ENCODE assay signal across 13 cellular contexts in the genomic region with DNA sequence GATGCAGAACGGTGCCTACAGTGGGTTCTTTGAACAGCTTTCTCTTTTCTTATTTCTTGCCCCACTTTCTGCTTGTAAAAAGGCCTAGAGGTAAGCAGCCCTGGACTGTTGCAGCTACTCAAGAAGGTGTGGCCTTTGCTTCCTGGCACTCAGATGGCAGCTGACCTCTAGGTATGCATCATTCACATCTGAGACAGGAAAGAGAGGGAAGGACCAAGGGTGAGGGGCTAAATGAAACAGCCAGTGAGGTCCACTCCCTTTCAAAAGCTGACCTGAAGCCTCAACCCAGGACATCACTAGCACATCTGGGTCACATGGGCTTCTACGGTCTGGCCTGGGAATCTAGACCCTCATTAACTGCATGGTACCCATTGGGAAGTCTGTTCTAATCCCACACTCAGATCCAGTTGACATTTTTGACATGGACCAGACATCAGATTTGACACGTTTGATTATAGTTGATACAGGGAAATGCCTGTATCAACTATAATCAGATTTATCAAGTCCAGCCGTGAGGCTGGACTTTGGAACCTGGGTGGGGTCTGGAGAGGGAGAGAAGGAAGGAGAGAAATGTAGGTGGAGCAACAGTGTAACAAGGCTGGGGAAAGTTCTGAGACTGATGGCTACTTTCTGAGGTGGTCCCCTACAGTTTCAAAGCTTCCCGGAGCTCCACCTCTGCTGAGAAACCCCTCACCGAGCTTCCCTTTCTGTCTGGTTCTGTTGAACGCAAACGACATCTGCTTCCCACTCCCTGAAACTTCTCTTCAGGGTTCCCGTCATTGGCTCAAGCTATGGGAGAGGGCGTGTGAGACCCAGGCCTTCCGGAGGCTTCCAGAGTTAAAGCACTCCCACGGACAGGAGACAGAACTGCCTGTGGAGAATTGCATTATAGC.
DNase-seq lines count a peak whose midpoint lies in the region; ATAC-seq and TF ChIP-seq lines count a peak whose summit lies in the region.
"Had no signal": no experiment of that assay in that cellular context is flagged by ENCODE, and none has a peak within 500 bp of the region (broad histone marks: within the 10 kb centered on the region; RNA-seq: fewer than 3 reads in every experiment).

No MANE protein-coding gene starts in this region.

- H3K4me1 ChIP-seq in heart left ventricle (peaks cover 0 to 44% (median 22%) of the 10 kb centered on the region in 12 donors), hepatocyte (ENCODE audit: insufficient read depth) (peaks cover 7% of the 10 kb centered on the region), uterus (peaks cover 0 to 6% of the 10 kb centered on the region in 2 donors), H9 (ENCODE audit: insufficient read depth, low read length) (no peaks in the 10 kb centered on the region), body of pancreas (no peaks in the 10 kb centered on the region)

- H3K27ac Mint-ChIP-seq in osteocyte (ENCODE audit: unreplicated experiment) (peak overlapping the region; percentile 93), H9 (peak overlapping the region in 1 of 3 experiments; percentile 70; a peak in 1 of 7 replicates)
- H3K27ac Mint-ChIP-seq: progenitor cell of endocrine pancreas had no signal

- H3K27me3 Mint-ChIP-seq in osteocyte (ENCODE audit: unreplicated experiment) (no peaks in the 10 kb centered on the region), H9 (ENCODE audit: low read depth) (peaks cover 3% of the 10 kb centered on the region)
- H3K27me3 Mint-ChIP-seq: progenitor cell of endocrine pancreas had no signal

- no peak overlapping the region for H3K56ac ChIP-seq in H9 (ENCODE audit: insufficient read length, low read depth, low read length)

- H3K27me3 ChIP-seq in heart left ventricle, result no peaks in the 10 kb centered on the region
- H3K27me3 ChIP-seq in hepatocyte, result no peaks in the 10 kb centered on the region
- no peaks in the 10 kb centered on the region for H3K27me3 ChIP-seq in uterus
- no peaks in the 10 kb centered on the region for H3K27me3 ChIP-seq in H9 (ENCODE audit: insufficient read depth, low read length)
- H3K27me3 ChIP-seq in body of pancreas, result no peaks in the 10 kb centered on the region

- no peaks in the 10 kb centered on the region for H3K23me2 ChIP-seq in H9 (ENCODE audit: insufficient read length, low read depth, low read length, poor library complexity, severe bottlenecking)

- no peak overlapping the region for H2BK5ac ChIP-seq in H9 (ENCODE audit: insufficient read length, low read length)

- no peak overlapping the region for H2BK20ac ChIP-seq in H9 (ENCODE audit: low read depth, low read length, poor library complexity, severe bottlenecking)

- no peaks in the 10 kb centered on the region for H3K9me3 ChIP-seq in heart left ventricle
- no peaks in the 10 kb centered on the region for H3K9me3 ChIP-seq in hepatocyte (ENCODE audit: low read depth)
- no peaks in the 10 kb centered on the region for H3K9me3 ChIP-seq in uterus
- no peaks in the 10 kb centered on the region for H3K9me3 ChIP-seq in H9 (ENCODE audit: control insufficient read depth, low read depth, low read length)
- H3K9me3 ChIP-seq in body of pancreas, result no peaks in the 10 kb centered on the region

- no peak overlapping the region for H2AK5ac ChIP-seq in H9 (ENCODE audit: insufficient read length, low read length)

- H3K23ac ChIP-seq in H9 (ENCODE audit: insufficient read length, low read depth, low read length), result no peak overlapping the region

- H3K18ac ChIP-seq in H9 (ENCODE audit: insufficient read length, low read depth, low read length), result no peak overlapping the region

- no peak overlapping the region for H4K91ac ChIP-seq in H9 (ENCODE audit: insufficient read length, low read depth, low read length)

- H3K79me2 ChIP-seq in hepatocyte, result no peaks in the 10 kb centered on the region
- H3K79me2 ChIP-seq in H9 (ENCODE audit: insufficient read depth, low read length), result no peaks in the 10 kb centered on the region

- no peak overlapping the region for H3K9ac ChIP-seq in H9 (ENCODE audit: extremely low read depth, insufficient read length, low read length)

- ATAC-seq in heart left ventricle (no peak), HG03460 (IDR thresholded peaks at IDR 0.05; ENCODE audit: unreplicated experiment) (no peak), body of pancreas (no peak)

- H2BK120ac ChIP-seq in H9 (ENCODE audit: low read depth, low read length, poor library complexity, severe bottlenecking), result no peak overlapping the region

- H3K14ac ChIP-seq in H9 (ENCODE audit: insufficient read depth, low read length), result no peak overlapping the region

- no peaks in the 10 kb centered on the region for H3K79me1 ChIP-seq in H9 (ENCODE audit: insufficient read depth, low read depth, low read length, poor library complexity, severe bottlenecking)

- DNase-seq in heart left ventricle (no peak), cardiac septum (ENCODE audit: low spot score) (no peak), hepatocyte (ENCODE audit: low spot score) (no peak), osteocyte (ENCODE audit: extremely low spot score, unreplicated experiment) (no peak), uterus (no peak), H9 (no peak), body of pancreas (no peak)
- DNase-seq: activated CD4-positive, alpha-beta T cell treated with anti-CD3 and anti-CD28 coated beads for 4 hours; DMS 273 treated with DMSO at 0.1 percent for 48 hours; kidney; NCI-H226 had no signal

- peak overlapping the region; percentile 9 for H2AFZ ChIP-seq in hepatocyte
- no peak overlapping the region for H2AFZ ChIP-seq in H9 (ENCODE audit: low read length)

- WGBS in heart left ventricle, 4 donors, result 60 to 70% (median 65%) methylated on average over 12 of the region's 12 CpGs
- 71% methylated on average over 12 of the region's 12 CpGs for WGBS in hepatocyte (ENCODE audit: low lambda C conversion rate, missing lambda C conversion rate)
- WGBS in H9 (ENCODE audit: extremely low coverage, insufficient read length, low lambda C conversion rate), result no CpG with 5 or more reads among the region's 12 CpGs
- 60 to 65% methylated on average over 12 of the region's 12 CpGs for WGBS in body of pancreas, 2 donors

- no peak overlapping the region for H3K4ac ChIP-seq in H9 (ENCODE audit: low read depth, low read length)

- H4K5ac ChIP-seq in H9 (ENCODE audit: insufficient read length, low read depth, low read length), result no peak overlapping the region

- H3K36me3 Mint-ChIP-seq in osteocyte (ENCODE audit: unreplicated experiment) (no peaks in the 10 kb centered on the region), H9 (ENCODE audit: insufficient read depth in 1 of 3, low read depth in 3 of 3) (no peaks in the 10 kb centered on the region; a peak in 1 of 7 replicates)

- no peaks in the 10 kb centered on the region for H3K9me2 ChIP-seq in hepatocyte (replicated peaks; ENCODE audit: insufficient read depth)

- H2BK15ac ChIP-seq in H9 (ENCODE audit: low read depth, low read length), result no peak overlapping the region; the same call in 1 of the 2 replicates

- peak overlapping the region; percentile 2 for H3K4me2 ChIP-seq in hepatocyte
- H3K4me2 ChIP-seq in H9 (ENCODE audit: insufficient read depth, insufficient read length, low read length), result no peak overlapping the region

- peak overlapping the region in 11 of 12 donors; percentile 55 to 92 (median 79) for H3K27ac ChIP-seq in heart left ventricle
- H3K27ac ChIP-seq in hepatocyte, result peak overlapping the region; percentile 43
- peak overlapping the region; percentile 80 to 87 for H3K27ac ChIP-seq in uterus
- no peak overlapping the region for H3K27ac ChIP-seq in H9 (ENCODE audit: insufficient read length, low read depth, low read length)
- peak overlapping the region in 2 of 4 donors; percentile 19 to 32 for H3K27ac ChIP-seq in body of pancreas

- intact Hi-C loops in heart left ventricle (cut with DNase I) (loop anchor here in 3 of 10 donors (2.0 to 5.0 kb wide), 4 partner anchors 59 to 167 kb away; partner anchors contain the start of gene ROCK2 (in 2 of the 3)), cardiac septum (cut with DNase I) (loop anchor here (2.0 to 10.0 kb wide), 2 partner anchors 61 to 251 kb away; partner anchors contain the start of genes ROCK2 and SLC66A3), uterus (cut with DNase I; ENCODE audit: low total_unique reads) (no loop called here), body of pancreas (cut with DNase I) (no loop called here)

- no peak overlapping the region for H2BK12ac ChIP-seq in H9 (ENCODE audit: insufficient read length, low read depth, low read length)

- no peak for TF ChIP-seq POLR2A in heart left ventricle (IDR thresholded peaks at IDR 0.05)
- no peak for TF ChIP-seq POLR2A in uterus (IDR thresholded peaks at IDR 0.05)
- TF ChIP-seq POLR2A in body of pancreas (IDR thresholded peaks at IDR 0.05), result no peak

- H3K4me3 ChIP-seq in heart left ventricle (peak overlapping the region in 1 of 12 donors; percentile 5), hepatocyte (no peak overlapping the region), uterus (no peak overlapping the region), body of pancreas (no peak overlapping the region)

- H3K4me1 Mint-ChIP-seq in osteocyte (ENCODE audit: unreplicated experiment) (peaks cover 56% of the 10 kb centered on the region), H9 (peaks cover 7 to 8% of the 10 kb centered on the region in 2 experiments)

- no peak overlapping the region for H3T11ph ChIP-seq in H9 (ENCODE audit: low read length)

- no peaks in the 10 kb centered on the region for H4K20me1 ChIP-seq in hepatocyte (ENCODE audit: insufficient read depth, poor library complexity, severe bottlenecking)
- no peaks in the 10 kb centered on the region for H4K20me1 ChIP-seq in H9 (ENCODE audit: control insufficient read depth, insufficient read depth, insufficient read length)

- H3K9me3 Mint-ChIP-seq in osteocyte (ENCODE audit: unreplicated experiment) (peaks cover 3% of the 10 kb centered on the region), H9 (no peaks in the 10 kb centered on the region)

- H3K4me3 Mint-ChIP-seq in osteocyte (ENCODE audit: unreplicated experiment) (peak overlapping the region; percentile 59), H9 (no peak overlapping the region)

- H3K36me3 ChIP-seq in heart left ventricle (no peaks in the 10 kb centered on the region), hepatocyte (replicated peaks; ENCODE audit: insufficient read depth, low read depth) (no peaks in the 10 kb centered on the region), uterus (no peaks in the 10 kb centered on the region), body of pancreas (replicated peaks in 1 of 2; ENCODE audit: insufficient read depth in 1 of 2, low read depth in 2 of 2) (no peaks in the 10 kb centered on the region)

- TF ChIP-seq CTCF in heart left ventricle (IDR thresholded peaks at IDR 0.05) (no peak), hepatocyte (IDR thresholded peaks at IDR 0.05; ENCODE audit: poor library complexity) (no peak), osteocyte (IDR thresholded peaks at IDR 0.05) (no peak), uterus (IDR thresholded peaks at IDR 0.05) (no peak), H9 (conservative IDR thresholded peaks at IDR 0.05) (no peak), body of pancreas (IDR thresholded peaks at IDR 0.05) (no peak)

- H4K8ac ChIP-seq in H9 (replicated peaks; ENCODE audit: insufficient read length, low read depth, low read length), result no peak overlapping the region
